ENCODE assay signal across 16 cellular contexts in the genomic region with DNA sequence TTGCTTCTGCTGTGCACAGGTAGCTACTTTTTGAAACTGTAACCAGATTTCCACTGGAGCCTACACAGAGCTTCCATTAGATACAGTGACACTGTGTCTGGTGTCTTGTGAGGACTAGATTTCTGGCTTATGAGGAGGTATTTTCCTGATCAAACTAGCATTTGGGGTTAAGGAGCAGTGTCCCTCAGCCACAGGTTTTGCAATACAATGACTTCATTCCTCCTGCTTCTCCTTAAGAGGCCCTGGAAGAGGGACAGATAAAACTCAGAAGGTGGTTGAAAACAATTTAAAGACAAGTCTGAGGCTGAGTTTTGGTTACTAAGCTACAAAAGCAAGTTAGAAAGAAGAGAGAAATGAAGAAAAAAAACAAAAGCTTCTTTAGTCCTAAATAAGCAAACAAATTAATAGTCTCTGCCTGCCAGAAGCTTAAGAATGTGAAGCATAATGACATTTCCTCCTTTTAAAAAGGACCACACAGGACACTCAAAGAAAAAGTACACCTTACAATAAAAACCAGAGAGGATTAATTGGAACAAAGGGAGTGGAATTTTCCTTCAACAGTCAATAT. TPM values are rescaled to one million over a fixed set of nuclear protein-coding genes. Genes with fewer than 3 reads are reported as not detected.
DNase-seq lines count a peak whose midpoint lies in the region; ATAC-seq and TF ChIP-seq lines count a peak whose summit lies in the region.
"Had no signal": no experiment of that assay in that cellular context is flagged by ENCODE, and none has a peak within 500 bp of the region (broad histone marks: within the 10 kb centered on the region; RNA-seq: fewer than 3 reads in every experiment).

No MANE protein-coding gene starts in this region.

- H2BK12ac ChIP-seq in neuronal stem cell (ENCODE audit: low read length) = no peak overlapping the region

- H3K79me1 ChIP-seq in neuronal stem cell (ENCODE audit: low read depth, low read length) = no peaks in the 10 kb centered on the region

- no peak overlapping the region for H3K23ac ChIP-seq in neuronal stem cell (ENCODE audit: low read depth, low read length, poor library complexity)

- H3K27me3 ChIP-seq in PC-3 (ENCODE audit: low read length) (no peaks in the 10 kb centered on the region), neuronal stem cell (ENCODE audit: control insufficient read depth in 3 of 3, insufficient read depth in 3 of 3, low read depth in 1 of 3, low read length in 3 of 3) (no peaks in the 10 kb centered on the region), esophagus muscularis mucosa (peaks cover 0 to 6% (median 0%) of the 10 kb centered on the region in 4 donors)
- H3K27me3 ChIP-seq: tibial artery had no signal

- no peaks in the 10 kb centered on the region for H3K9me3 ChIP-seq in PC-3 (ENCODE audit: low read length)
- H3K9me3 ChIP-seq in neuronal stem cell (replicated peaks in 1 of 2; ENCODE audit: control insufficient read depth in 2 of 2, insufficient read depth in 1 of 2, low read depth in 1 of 2, low read length in 2 of 2) = no peaks in the 10 kb centered on the region
- H3K9me3 ChIP-seq in esophagus muscularis mucosa = no peaks in the 10 kb centered on the region
- H3K9me3 ChIP-seq: tibial artery had no signal

- H3K14ac ChIP-seq in neuronal stem cell (ENCODE audit: low read length) = no peak overlapping the region

- BruUV-seq in PC-3 (replicated peaks; lab: Mats Ljungman, UMichigan) = no TSS peak

- ATAC-seq in PC-3 = peak; percentile 53
- ATAC-seq: HCT116 had no signal

- no peak for TF ChIP-seq CTCF in PC-3 (conservative IDR thresholded peaks at IDR 0.05; ENCODE audit: low read depth, low read length)
- TF ChIP-seq CTCF in fibroblast of mammary gland (conservative IDR thresholded peaks at IDR 0.05; ENCODE audit: control insufficient read depth, insufficient read depth, low read depth, low read length) = no peak
- no peak for TF ChIP-seq CTCF in esophagus muscularis mucosa (IDR thresholded peaks at IDR 0.05)

- H3K4ac ChIP-seq in neuronal stem cell (ENCODE audit: low read length) = no peak overlapping the region

- H2BK120ac ChIP-seq in neuronal stem cell (ENCODE audit: low read depth, low read length) = no peak overlapping the region

- no peaks in the 10 kb centered on the region for H3K36me3 ChIP-seq in PC-3 (ENCODE audit: low read depth, low read length)
- H3K36me3 ChIP-seq in neuronal stem cell (replicated peaks in 1 of 2; ENCODE audit: control insufficient read depth in 2 of 2, insufficient read depth in 2 of 2, low read length in 2 of 2) = no peaks in the 10 kb centered on the region
- peaks cover 0 to 33% (median 0%) of the 10 kb centered on the region in 4 donors for H3K36me3 ChIP-seq in esophagus muscularis mucosa
- H3K36me3 ChIP-seq: tibial artery had no signal

- H4K20me1 ChIP-seq in PC-3 (ENCODE audit: low read length) = no peaks in the 10 kb centered on the region

- intact Hi-C loops in PC-3 (cut with micrococcal nuclease) = no loop called here
- intact Hi-C loops in esophagus muscularis mucosa (cut with DNase I) = no loop called here

- H3K4me2 ChIP-seq in PC-3 (ENCODE audit: low read length) (no peak overlapping the region), neuronal stem cell (ENCODE audit: insufficient read depth, low read length, poor library complexity, severe bottlenecking) (no peak overlapping the region)

- H2BK5ac ChIP-seq in neuronal stem cell (ENCODE audit: low read length) = no peak overlapping the region

- no peak overlapping the region for H4K91ac ChIP-seq in neuronal stem cell (ENCODE audit: low read depth, low read length, poor library complexity)

- H3K27ac ChIP-seq in PC-3 (ENCODE audit: low read length) (no peak overlapping the region), neuronal stem cell (replicated peaks; ENCODE audit: low read length) (peak overlapping the region; percentile 72), esophagus muscularis mucosa (replicated peaks in 1 of 4) (no peak overlapping the region)
- H3K27ac ChIP-seq: tibial artery had no signal

- no peaks in the 10 kb centered on the region for H3K9me2 ChIP-seq in PC-3 (replicated peaks; ENCODE audit: low read length)

- no peaks in the 10 kb centered on the region for H3F3A ChIP-seq in PC-3 (ENCODE audit: low read length, unreplicated experiment)

- no peak overlapping the region for H3K18ac ChIP-seq in neuronal stem cell (ENCODE audit: low read length)

- no peak overlapping the region for H2AK5ac ChIP-seq in neuronal stem cell (ENCODE audit: low read depth, low read length)

- H3K4me1 ChIP-seq in PC-3 (ENCODE audit: insufficient read depth, low read length) (peaks cover 6% of the 10 kb centered on the region), neuronal stem cell (ENCODE audit: control insufficient read depth in 2 of 2, insufficient read depth in 1 of 2, low read depth in 1 of 2, low read length in 2 of 2) (peaks cover 2 to 11% of the 10 kb centered on the region in 2 donors), esophagus muscularis mucosa (no peaks in the 10 kb centered on the region)
- H3K4me1 ChIP-seq: tibial artery had no signal

- H3K79me2 ChIP-seq in PC-3 (ENCODE audit: low read length) = no peaks in the 10 kb centered on the region

- H2BK15ac ChIP-seq in neuronal stem cell (ENCODE audit: low read length) = no peak overlapping the region

- H3K4me3 ChIP-seq in PC-3 (ENCODE audit: low read length) (no peak overlapping the region), fibroblast of mammary gland (ENCODE audit: control insufficient read depth, low read depth, low read length) (no peak overlapping the region), neuronal stem cell (ENCODE audit: low read length in 2 of 2) (no peak overlapping the region), esophagus muscularis mucosa (no peak overlapping the region)
- H3K4me3 ChIP-seq: tibial artery had no signal

- no peak for TF ChIP-seq EP300 in esophagus muscularis mucosa (IDR thresholded peaks at IDR 0.05)

- DNase-seq in H4 (ENCODE audit: low spot score) (peak; percentile 19), PC-3 (no peak), fibroblast of mammary gland (ENCODE audit: low read depth) (peak; percentile 1), neuronal stem cell (ENCODE audit: low spot score) (peak; percentile 26), esophagus muscularis mucosa (ENCODE audit: extremely low spot score) (no peak), GDM1 (lab: John Stamatoyannopoulos, UW) (no peak), CD1c-positive myeloid dendritic cell (ENCODE audit: extremely low spot score) (no peak), cortex of kidney (lab: John Stamatoyannopoulos, UW) (no peak)
- DNase-seq: activated CD4-positive, CD25-positive, alpha-beta regulatory T cell; DMS153; NCI-H1048; NCI-H345; stimulated activated CD4-positive, alpha-beta T cell treated with anti-CD3 and anti-CD28 coated beads, Interleukin-2, amount 100 ng/mL, for 24 hours; stimulated activated CD8-positive, alpha-beta memory T cell treated with anti-CD3 and anti-CD28 coated beads, Interleukin-4, amount 100 ng/mL, for 48 hours; tibial artery had no signal

- CTCF ChIA-PET in PC-3 (lab: Charles Lee) = no interaction called here

- H4K8ac ChIP-seq in neuronal stem cell (ENCODE audit: low read depth, low read length) = no peak overlapping the region

- no peak overlapping the region for H2AFZ ChIP-seq in PC-3 (ENCODE audit: low read length)
- peak overlapping the region; percentile 52 for H2AFZ ChIP-seq in neuronal stem cell (ENCODE audit: low read length)

- POLR2A ChIA-PET in PC-3 (lab: Charles Lee; ENCODE audit: unreplicated experiment) = no interaction called here

- H3K9ac ChIP-seq in PC-3 (ENCODE audit: low read length) (no peak overlapping the region), neuronal stem cell (ENCODE audit: low read depth, low read length, poor library complexity) (no peak overlapping the region)

- TF ChIP-seq POLR2A in esophagus muscularis mucosa (IDR thresholded peaks at IDR 0.05; ENCODE audit: low read depth) = no peak

RNA-seq across cellular contexts. Expression of gene PKP2, which starts 53.0 kb away (rescaled TPM):
- 5.9 and 6.1 TPM in 2 replicates for total RNA-seq in H4 (2014; rRNA removed; shearing (Covaris generic))
- 12.7 TPM in 2 replicates for total RNA-seq in PC-3 (2014; rRNA removed)
- polyA plus RNA-seq in neuronal stem cell (2013, experiment 1 of 2) = 6.1 TPM
- polyA plus RNA-seq in neuronal stem cell (2013, experiment 2 of 2) = 6.5 TPM
- total RNA-seq in esophagus muscularis mucosa = 1 to 10 TPM; 1.2 to 1.5 (median 1.3) TPM

Comparison
In these comparisons a context has a peak if more than half of its experiments do, and no peak if none do; other contexts are left out.
1. DNase-seq: peak in H4 (single experiment), fibroblast of mammary gland (single experiment) and neuronal stem cell (single experiment); none in PC-3 (single experiment), esophagus muscularis mucosa (single experiment), GDM1 (single experiment), CD1c-positive myeloid dendritic cell (single experiment) and cortex of kidney (single experiment).